In genomic region chr12:54648265-54648664, GRCh38 we compare ENCODE assay signal across 7 cellular contexts. TPM values are rescaled to one million over a fixed set of nuclear protein-coding genes. Genes with fewer than 3 reads are reported as not detected.
"Had no signal": no experiment of that assay in that cellular context is flagged by ENCODE, and none has a peak within 500 bp of the region (broad histone marks: within the 10 kb centered on the region; RNA-seq: fewer than 3 reads in every experiment).

TSS of gene DCD (minus strand) at chr12:54648365. CDS start at chr12:54648303, 62 bp downstream.

- H3K9me3 Mint-ChIP-seq: GM23338, H9 had no signal

- H3K4me2 ChIP-seq: GM23338 had no signal

- H3K4me3 ChIP-seq: GM23338, K562 had no signal

- H3K27ac Mint-ChIP-seq: GM23338 had no signal

- DNase-seq: H9, HCEC 1CT, IMR-90 had no signal

- H2AFZ ChIP-seq: GM23338 had no signal

- ATAC-seq: GM23338, K562 had no signal

- H3K4me3 Mint-ChIP-seq: GM23338 had no signal

- H3K4me1 Mint-ChIP-seq: GM23338, H9 had no signal

RNA-seq across cellular contexts. Expression of gene DCD, which starts in this region (rescaled TPM):
- total RNA-seq: GM23338, H1, H9, HT-29, IMR-90, K562 had no signal
- polyA plus RNA-seq: GM23338, H1, IMR-90, K562 had no signal
